8 cellular contexts compared by ENCODE assay signal in genomic region chr20:54690323-54690722, GRCh38.
"Had no signal": no experiment of that assay in that cellular context is flagged by ENCODE, and none has a peak within 500 bp of the region (broad histone marks: within the 10 kb centered on the region; RNA-seq: fewer than 3 reads in every experiment).

No MANE protein-coding gene starts in this region.

- FAIRE-seq: HepG2, HTR-8/SVneo, K562 had no signal

- DNase-seq: IMR-90, KBM-7, KG1 had no signal

- H3K4me1 Mint-ChIP-seq: IgD-negative memory B cell had no signal

- H3K27me3 Mint-ChIP-seq: IgD-negative memory B cell had no signal

- H3K4me3 Mint-ChIP-seq: IgD-negative memory B cell had no signal

- H3K27ac ChIP-seq: HL-60 had no signal

- ATAC-seq: HepG2, K562 had no signal

- H3K4me3 ChIP-seq: K562 had no signal
